In genomic region chr17:53353919-53354351, GRCh38 we compare ENCODE assay signal across 14 cellular contexts.
DNase-seq lines count a peak whose midpoint lies in the region; FAIRE-seq and TF ChIP-seq lines count a peak whose summit lies in the region.
"Had no signal": no experiment of that assay in that cellular context is flagged by ENCODE, and none has a peak within 500 bp of the region (broad histone marks: within the 10 kb centered on the region; RNA-seq: fewer than 3 reads in every experiment).

No MANE protein-coding gene starts in this region.

- H3K4me1 ChIP-seq in astrocyte (ENCODE audit: insufficient read depth, low read length): no peaks in the 10 kb centered on the region

- DNase-seq in DMS 273 treated with DMSO at 0.1 percent for 48 hours (lab: John Stamatoyannopoulos, UW): peak; percentile 96
- DNase-seq in NCI-H2029 treated with DMSO at 0.1 percent for 48 hours (lab: John Stamatoyannopoulos, UW): peak; percentile 21
- DNase-seq in astrocyte (ENCODE audit: low read depth): no peak
- DNase-seq in kidney tubule cell (ENCODE audit: low spot score): peak; percentile 7
- no peak for DNase-seq in stimulated activated naive CD4-positive, alpha-beta T cell (lab: John Stamatoyannopoulos, UW)
- no peak for DNase-seq in coronary artery (ENCODE audit: low spot score)
- DNase-seq in posterior vena cava (ENCODE audit: low spot score): no peak
- no peak for DNase-seq in RCC 7860 (ENCODE audit: low spot score)
- DNase-seq: activated CD4-positive, CD25-positive, alpha-beta regulatory T cell treated with anti-CD3 and anti-CD28 coated beads, Interleukin-2, amount 50 U/mL, for 72 hours; activated T-cell treated with anti-CD3 and anti-CD28 coated beads, Interleukin-2, amount 50 U/mL, for 4 hours; DMS79; stimulated activated CD4-positive, alpha-beta T cell treated with anti-CD3 and anti-CD28 coated beads, Interleukin-2, amount 100 ng/mL, for 48 hours; stimulated activated naive CD8-positive, alpha-beta T cell treated with anti-CD3 and anti-CD28 coated beads, Interleukin-15, Interleukin-2, amounts not matched to agents 100 U/mL and 50 U/mL, for 24 hours had no signal

- no peaks in the 10 kb centered on the region for H3K36me3 Mint-ChIP-seq in astrocyte (ENCODE audit: low read depth, unreplicated experiment)

- no peaks in the 10 kb centered on the region for H4K20me1 ChIP-seq in astrocyte (ENCODE audit: insufficient read depth, low read length)

- H3K9me3 Mint-ChIP-seq in astrocyte (ENCODE audit: unreplicated experiment): peaks cover 4% of the 10 kb centered on the region

- H3K4me3 ChIP-seq in astrocyte (ENCODE audit: insufficient read depth, low read depth, low read length): no peak overlapping the region
- H3K4me3 ChIP-seq in coronary artery: no peak overlapping the region

- H3K36me3 ChIP-seq in astrocyte (ENCODE audit: insufficient read depth, low read length): no peaks in the 10 kb centered on the region

- H3K27me3 Mint-ChIP-seq in astrocyte (ENCODE audit: low read depth, unreplicated experiment): no peaks in the 10 kb centered on the region

- no peaks in the 10 kb centered on the region for H3K79me2 ChIP-seq in astrocyte (ENCODE audit: insufficient read depth, low read length)

- H3K27ac ChIP-seq in astrocyte (ENCODE audit: low read depth, low read length): no peak overlapping the region
- H3K27ac ChIP-seq in coronary artery: no peak overlapping the region

- intact Hi-C loops in posterior vena cava (cut with DNase I): no loop called here

- H3K4me1 Mint-ChIP-seq in astrocyte (ENCODE audit: low read depth, unreplicated experiment): no peaks in the 10 kb centered on the region

- H3K9ac ChIP-seq in astrocyte (ENCODE audit: low read length): no peak overlapping the region

- no peaks in the 10 kb centered on the region for H3K9me3 ChIP-seq in astrocyte (ENCODE audit: insufficient read depth, low read depth, low read length)

- H3K27ac Mint-ChIP-seq in astrocyte (ENCODE audit: unreplicated experiment): no peak overlapping the region

- no peak for FAIRE-seq in astrocyte (lab: Jason Lieb, UNC)
- no peak for FAIRE-seq in RCC 7860 (lab: Jason Lieb, UNC)
- FAIRE-seq: bronchial epithelial cell had no signal

- H2AFZ ChIP-seq in astrocyte (ENCODE audit: low read depth, low read length): peak overlapping the region; percentile 26

- H3K27me3 ChIP-seq in astrocyte (ENCODE audit: insufficient read depth, low read length): no peaks in the 10 kb centered on the region

- TF ChIP-seq CTCF in astrocyte (IDR thresholded peaks at IDR 0.05; ENCODE audit: insufficient read depth, low read depth, low read length): no peak
- TF ChIP-seq CTCF in coronary artery (IDR thresholded peaks at IDR 0.05): no peak

- H3K4me2 ChIP-seq in astrocyte (ENCODE audit: low read length): no peak overlapping the region

- H3K4me3 Mint-ChIP-seq in astrocyte (ENCODE audit: unreplicated experiment): no peak overlapping the region
- H3K4me3 Mint-ChIP-seq: activated T-cell treated with anti-CD3 and anti-CD28 coated beads, Interleukin-2, amount 50 U/mL, for 4 hours had no signal

Comparison
In these comparisons a context has a peak if more than half of its experiments do, and no peak if none do; other contexts are left out.
1. DNase-seq: peak in DMS 273 treated with DMSO at 0.1 percent for 48 hours (single experiment), NCI-H2029 treated with DMSO at 0.1 percent for 48 hours (single experiment) and kidney tubule cell (single experiment); none in astrocyte (single experiment), stimulated activated naive CD4-positive, alpha-beta T cell (0 of 6), coronary artery (single experiment), posterior vena cava (single experiment) and RCC 7860 (single experiment).